In the genomic region with DNA sequence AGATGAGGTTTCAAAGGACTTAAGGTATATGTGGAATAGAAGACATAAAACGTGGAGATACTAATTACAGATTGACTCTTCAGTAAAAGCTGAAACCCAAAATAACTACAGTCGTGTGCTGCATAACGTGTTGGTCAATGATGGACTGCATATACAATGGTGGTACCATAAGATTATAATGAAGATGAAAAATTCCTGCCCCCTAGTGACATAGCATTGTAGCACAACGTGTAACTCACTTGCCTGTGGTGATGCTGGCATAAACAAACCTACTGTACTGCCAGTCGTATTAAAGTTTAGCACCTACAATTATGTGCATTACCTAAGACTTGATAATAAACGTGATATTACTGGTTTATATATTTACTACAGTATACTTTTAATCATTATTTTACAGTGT, we compare ENCODE assay signal across 10 cellular contexts.
DNase-seq lines count a peak whose midpoint lies in the region; ATAC-seq and TF ChIP-seq lines count a peak whose summit lies in the region.
"Had no signal": no experiment of that assay in that cellular context is flagged by ENCODE, and none has a peak within 500 bp of the region (broad histone marks: within the 10 kb centered on the region; RNA-seq: fewer than 3 reads in every experiment).

No MANE protein-coding gene starts in this region.

- DNase-seq in GM13976 (ENCODE audit: low spot score), result no peak
- DNase-seq in neural crest cell (ENCODE audit: low read depth, low spot score), result no peak
- DNase-seq in activated CD8-positive, alpha-beta memory T cell treated with anti-CD3 and anti-CD28 coated beads, Interleukin-2, amount 10 ng/mL, durations not matched to agents 7 days and 5 days, result no peak
- DNase-seq in activated naive CD4-positive, alpha-beta T cell treated with anti-CD3 and anti-CD28 coated beads for 36 hours, result no peak
- DNase-seq: esophagus squamous epithelium; stimulated activated CD4-positive, alpha-beta T cell treated with anti-CD3 and anti-CD28 coated beads, Interleukin-4, amount 100 ng/mL, for 24 hours had no signal

- TF ChIP-seq CTCF in GM13976 (IDR thresholded peaks at IDR 0.05; ENCODE audit: borderline replicate concordance, control extremely low read depth, extremely low read depth, insufficient read depth, missing control alignments) (peak; percentile 16), neural crest cell (conservative IDR thresholded peaks at IDR 0.05) (peak; percentile 43)

- in situ Hi-C loops in GM13976 (cut with MboI; ENCODE audit: low sequenced_read_pairs, unreplicated experiment), result no loop called here

- H3K27me3 Mint-ChIP-seq in neural crest cell (ENCODE audit: low read depth), result no peaks in the 10 kb centered on the region
- no peaks in the 10 kb centered on the region for H3K27me3 Mint-ChIP-seq in activated CD8-positive, alpha-beta memory T cell treated with anti-CD3 and anti-CD28 coated beads, Interleukin-2, amount 10 ng/mL, durations not matched to agents 7 days and 5 days
- H3K27me3 Mint-ChIP-seq in activated naive CD4-positive, alpha-beta T cell treated with anti-CD3 and anti-CD28 coated beads for 36 hours (ENCODE audit: low read depth), result no peaks in the 10 kb centered on the region
- H3K27me3 Mint-ChIP-seq: IgD-negative memory B cell had no signal

- CTCF ChIA-PET in activated CD8-positive, alpha-beta memory T cell treated with anti-CD3 and anti-CD28 coated beads, Interleukin-2, amount 10 ng/mL, durations not matched to agents 7 days and 5 days (lab: Charles Lee), result no interaction called here
- CTCF ChIA-PET in activated naive CD4-positive, alpha-beta T cell treated with anti-CD3 and anti-CD28 coated beads for 36 hours (lab: Charles Lee), result no interaction called here

- ATAC-seq in HG02943 (IDR thresholded peaks at IDR 0.05; ENCODE audit: low read depth, unreplicated experiment) (peak; percentile 49), SK-N-SH treated with all-trans-retinoic acid at 6 μM for 48 hours (0 out of 3 replicates have a peak, but pooled peaks have one; percentile 51), HG02870 (IDR thresholded peaks at IDR 0.05; ENCODE audit: unreplicated experiment) (no peak)
- no peak for ATAC-seq in activated CD8-positive, alpha-beta memory T cell treated with anti-CD3 and anti-CD28 coated beads, Interleukin-2, amount 10 ng/mL, durations not matched to agents 7 days and 5 days

- no peak overlapping the region for H3K27ac Mint-ChIP-seq in neural crest cell (ENCODE audit: unreplicated experiment)
- H3K27ac Mint-ChIP-seq in activated CD8-positive, alpha-beta memory T cell treated with anti-CD3 and anti-CD28 coated beads, Interleukin-2, amount 10 ng/mL, durations not matched to agents 7 days and 5 days, result no peak overlapping the region
- H3K27ac Mint-ChIP-seq in activated naive CD4-positive, alpha-beta T cell treated with anti-CD3 and anti-CD28 coated beads for 36 hours, result no peak overlapping the region
- H3K27ac Mint-ChIP-seq: IgD-negative memory B cell had no signal

- no peaks in the 10 kb centered on the region for H3K9me3 Mint-ChIP-seq in neural crest cell
- no peaks in the 10 kb centered on the region for H3K9me3 Mint-ChIP-seq in activated CD8-positive, alpha-beta memory T cell treated with anti-CD3 and anti-CD28 coated beads, Interleukin-2, amount 10 ng/mL, durations not matched to agents 7 days and 5 days (ENCODE audit: low read depth)
- H3K9me3 Mint-ChIP-seq in activated naive CD4-positive, alpha-beta T cell treated with anti-CD3 and anti-CD28 coated beads for 36 hours, result no peaks in the 10 kb centered on the region

- H3K4me3 Mint-ChIP-seq in neural crest cell, result no peak overlapping the region
- H3K4me3 Mint-ChIP-seq in activated CD8-positive, alpha-beta memory T cell treated with anti-CD3 and anti-CD28 coated beads, Interleukin-2, amount 10 ng/mL, durations not matched to agents 7 days and 5 days, result no peak overlapping the region
- no peak overlapping the region for H3K4me3 Mint-ChIP-seq in activated naive CD4-positive, alpha-beta T cell treated with anti-CD3 and anti-CD28 coated beads for 36 hours
- H3K4me3 Mint-ChIP-seq: IgD-negative memory B cell had no signal

- no peaks in the 10 kb centered on the region for H3K36me3 Mint-ChIP-seq in neural crest cell (ENCODE audit: low read depth)
- H3K36me3 Mint-ChIP-seq in activated CD8-positive, alpha-beta memory T cell treated with anti-CD3 and anti-CD28 coated beads, Interleukin-2, amount 10 ng/mL, durations not matched to agents 7 days and 5 days, result no peaks in the 10 kb centered on the region
- no peaks in the 10 kb centered on the region for H3K36me3 Mint-ChIP-seq in activated naive CD4-positive, alpha-beta T cell treated with anti-CD3 and anti-CD28 coated beads for 36 hours (ENCODE audit: low read depth)
- H3K36me3 Mint-ChIP-seq: IgD-negative memory B cell had no signal

- intact Hi-C loops in activated naive CD4-positive, alpha-beta T cell treated with anti-CD3 and anti-CD28 coated beads for 36 hours (cut with micrococcal nuclease), result loop anchor here (10.0 kb wide), 1 partner anchor 220 kb away; no protein-coding TSS in a partner anchor

- no peaks in the 10 kb centered on the region for H3K4me1 Mint-ChIP-seq in neural crest cell
- H3K4me1 Mint-ChIP-seq in activated CD8-positive, alpha-beta memory T cell treated with anti-CD3 and anti-CD28 coated beads, Interleukin-2, amount 10 ng/mL, durations not matched to agents 7 days and 5 days, result no peaks in the 10 kb centered on the region
- H3K4me1 Mint-ChIP-seq in activated naive CD4-positive, alpha-beta T cell treated with anti-CD3 and anti-CD28 coated beads for 36 hours (ENCODE audit: low read depth), result no peaks in the 10 kb centered on the region

TF ChIP-seq in SK-N-SH treated with all-trans-retinoic acid at 6 μM for 48 hours, 23 proteins besides CTCF, POLR2A, EP300 and RAD21 (continues in another document):
- TF ChIP-seq, protein P1, sequence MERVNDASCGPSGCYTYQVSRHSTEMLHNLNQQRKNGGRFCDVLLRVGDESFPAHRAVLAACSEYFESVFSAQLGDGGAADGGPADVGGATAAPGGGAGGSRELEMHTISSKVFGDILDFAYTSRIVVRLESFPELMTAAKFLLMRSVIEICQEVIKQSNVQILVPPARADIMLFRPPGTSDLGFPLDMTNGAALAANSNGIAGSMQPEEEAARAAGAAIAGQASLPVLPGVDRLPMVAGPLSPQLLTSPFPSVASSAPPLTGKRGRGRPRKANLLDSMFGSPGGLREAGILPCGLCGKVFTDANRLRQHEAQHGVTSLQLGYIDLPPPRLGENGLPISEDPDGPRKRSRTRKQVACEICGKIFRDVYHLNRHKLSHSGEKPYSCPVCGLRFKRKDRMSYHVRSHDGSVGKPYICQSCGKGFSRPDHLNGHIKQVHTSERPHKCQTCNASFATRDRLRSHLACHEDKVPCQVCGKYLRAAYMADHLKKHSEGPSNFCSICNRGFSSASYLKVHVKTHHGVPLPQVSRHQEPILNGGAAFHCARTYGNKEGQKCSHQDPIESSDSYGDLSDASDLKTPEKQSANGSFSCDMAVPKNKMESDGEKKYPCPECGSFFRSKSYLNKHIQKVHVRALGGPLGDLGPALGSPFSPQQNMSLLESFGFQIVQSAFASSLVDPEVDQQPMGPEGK (CRISPR knock-in tag; IDR thresholded peaks at IDR 0.05; ENCODE audit: borderline replicate concordance), result no peak
- TF ChIP-seq ARNTL (CRISPR knock-in tag; IDR thresholded peaks at IDR 0.05; ENCODE audit: borderline replicate concordance, low read depth), result no peak
- TF ChIP-seq ZFP3 (CRISPR knock-in tag; IDR thresholded peaks at IDR 0.05), result no peak
- TF ChIP-seq, protein P2, sequence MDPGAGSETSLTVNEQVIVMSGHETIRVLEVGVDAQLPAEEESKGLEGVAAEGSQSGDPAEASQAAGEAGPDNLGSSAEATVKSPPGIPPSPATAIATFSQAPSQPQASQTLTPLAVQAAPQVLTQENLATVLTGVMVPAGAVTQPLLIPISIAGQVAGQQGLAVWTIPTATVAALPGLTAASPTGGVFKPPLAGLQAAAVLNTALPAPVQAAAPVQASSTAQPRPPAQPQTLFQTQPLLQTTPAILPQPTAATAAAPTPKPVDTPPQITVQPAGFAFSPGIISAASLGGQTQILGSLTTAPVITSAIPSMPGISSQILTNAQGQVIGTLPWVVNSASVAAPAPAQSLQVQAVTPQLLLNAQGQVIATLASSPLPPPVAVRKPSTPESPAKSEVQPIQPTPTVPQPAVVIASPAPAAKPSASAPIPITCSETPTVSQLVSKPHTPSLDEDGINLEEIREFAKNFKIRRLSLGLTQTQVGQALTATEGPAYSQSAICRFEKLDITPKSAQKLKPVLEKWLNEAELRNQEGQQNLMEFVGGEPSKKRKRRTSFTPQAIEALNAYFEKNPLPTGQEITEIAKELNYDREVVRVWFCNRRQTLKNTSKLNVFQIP (CRISPR knock-in tag; IDR thresholded peaks at IDR 0.05; ENCODE audit: borderline replicate concordance, low read depth), result no peak
- no peak for TF ChIP-seq ZNF8 (CRISPR knock-in tag; IDR thresholded peaks at IDR 0.05)
- no peak for TF ChIP-seq RARB (CRISPR knock-in tag; IDR thresholded peaks at IDR 0.05)
- no peak for TF ChIP-seq ZFP30 (CRISPR knock-in tag; IDR thresholded peaks at IDR 0.05)
- no peak for TF ChIP-seq TCF4 (CRISPR knock-in tag; IDR thresholded peaks at IDR 0.05; ENCODE audit: borderline replicate concordance)
- no peak for TF ChIP-seq CSDC2 (CRISPR knock-in tag; IDR thresholded peaks at IDR 0.05)
- TF ChIP-seq, protein P3, sequence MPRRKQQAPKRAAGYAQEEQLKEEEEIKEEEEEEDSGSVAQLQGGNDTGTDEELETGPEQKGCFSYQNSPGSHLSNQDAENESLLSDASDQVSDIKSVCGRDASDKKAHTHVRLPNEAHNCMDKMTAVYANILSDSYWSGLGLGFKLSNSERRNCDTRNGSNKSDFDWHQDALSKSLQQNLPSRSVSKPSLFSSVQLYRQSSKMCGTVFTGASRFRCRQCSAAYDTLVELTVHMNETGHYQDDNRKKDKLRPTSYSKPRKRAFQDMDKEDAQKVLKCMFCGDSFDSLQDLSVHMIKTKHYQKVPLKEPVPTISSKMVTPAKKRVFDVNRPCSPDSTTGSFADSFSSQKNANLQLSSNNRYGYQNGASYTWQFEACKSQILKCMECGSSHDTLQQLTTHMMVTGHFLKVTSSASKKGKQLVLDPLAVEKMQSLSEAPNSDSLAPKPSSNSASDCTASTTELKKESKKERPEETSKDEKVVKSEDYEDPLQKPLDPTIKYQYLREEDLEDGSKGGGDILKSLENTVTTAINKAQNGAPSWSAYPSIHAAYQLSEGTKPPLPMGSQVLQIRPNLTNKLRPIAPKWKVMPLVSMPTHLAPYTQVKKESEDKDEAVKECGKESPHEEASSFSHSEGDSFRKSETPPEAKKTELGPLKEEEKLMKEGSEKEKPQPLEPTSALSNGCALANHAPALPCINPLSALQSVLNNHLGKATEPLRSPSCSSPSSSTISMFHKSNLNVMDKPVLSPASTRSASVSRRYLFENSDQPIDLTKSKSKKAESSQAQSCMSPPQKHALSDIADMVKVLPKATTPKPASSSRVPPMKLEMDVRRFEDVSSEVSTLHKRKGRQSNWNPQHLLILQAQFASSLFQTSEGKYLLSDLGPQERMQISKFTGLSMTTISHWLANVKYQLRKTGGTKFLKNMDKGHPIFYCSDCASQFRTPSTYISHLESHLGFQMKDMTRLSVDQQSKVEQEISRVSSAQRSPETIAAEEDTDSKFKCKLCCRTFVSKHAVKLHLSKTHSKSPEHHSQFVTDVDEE (CRISPR knock-in tag; IDR thresholded peaks at IDR 0.05), result no peak
- no peak for TF ChIP-seq OSR1 (CRISPR knock-in tag; IDR thresholded peaks at IDR 0.05)
- no peak for TF ChIP-seq ESRRG (CRISPR knock-in tag; IDR thresholded peaks at IDR 0.05)

Comparison
In these comparisons a context has a peak if more than half of its experiments do, and no peak if none do; other contexts are left out.
1. ATAC-seq: peak in HG02943 (single experiment) and SK-N-SH treated with all-trans-retinoic acid at 6 μM for 48 hours (single experiment); none in activated CD8-positive, alpha-beta memory T cell treated with anti-CD3 and anti-CD28 coated beads, Interleukin-2, amount 10 ng/mL, durations not matched to agents 7 days and 5 days (single experiment) and HG02870 (single experiment).